21 cellular contexts compared by ENCODE assay signal in the genomic region with DNA sequence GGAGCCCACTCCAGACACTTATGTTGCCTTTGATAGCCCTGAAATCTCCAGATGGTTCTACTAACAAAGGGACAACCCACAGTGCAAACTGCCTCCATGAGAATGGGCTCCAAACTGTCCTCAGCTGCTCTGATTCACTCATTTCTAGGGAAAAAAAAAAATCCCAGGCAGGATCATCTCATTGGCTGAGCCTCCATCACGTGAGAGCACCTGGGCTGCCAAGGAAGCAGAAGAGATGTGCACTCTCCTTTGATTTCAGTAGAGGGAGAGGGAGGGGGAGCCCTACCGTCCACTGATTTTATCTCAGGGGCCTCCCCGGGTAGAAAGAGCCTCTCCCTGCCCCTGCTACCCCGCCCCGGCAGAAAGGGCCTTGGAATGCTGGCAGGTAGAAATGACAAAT.
DNase-seq lines count a peak whose midpoint lies in the region; FAIRE-seq and TF ChIP-seq lines count a peak whose summit lies in the region.
"Had no signal": no experiment of that assay in that cellular context is flagged by ENCODE, and none has a peak within 500 bp of the region (broad histone marks: within the 10 kb centered on the region; RNA-seq: fewer than 3 reads in every experiment).

No MANE protein-coding gene starts in this region.

- no peaks in the 10 kb centered on the region for H3K4me1 ChIP-seq in small intestine (ENCODE audit: control insufficient read depth in 2 of 2, insufficient read depth in 1 of 2, low read depth in 1 of 2, low read length in 1 of 2)

- H3K4me3 ChIP-seq in bronchial epithelial cell (ENCODE audit: low read depth, low read length) (no peak overlapping the region), small intestine (ENCODE audit: low read depth in 1 of 2, low read length in 2 of 2) (no peak overlapping the region), coronary artery (no peak overlapping the region)
- H3K4me3 ChIP-seq: MG63 had no signal

- H3K9me3 ChIP-seq in small intestine (ENCODE audit: control insufficient read depth, low read depth), result no peaks in the 10 kb centered on the region
- H3K9me3 ChIP-seq: MG63 had no signal

- H3K27ac Mint-ChIP-seq in mesothelial cell of epicardium, result peak overlapping the region; percentile 31

- H3K27me3 ChIP-seq in bronchial epithelial cell (ENCODE audit: control insufficient read depth, insufficient read depth, low read length) (no peaks in the 10 kb centered on the region), small intestine (ENCODE audit: control insufficient read depth in 2 of 2, insufficient read depth in 2 of 2, low read length in 2 of 2) (no peaks in the 10 kb centered on the region)
- H3K27me3 ChIP-seq: MG63 had no signal

- no peak for TF ChIP-seq POLR2A in H54 (IDR thresholded peaks at IDR 0.05; ENCODE audit: low read depth, low read length)

- H3K36me3 Mint-ChIP-seq in mesothelial cell of epicardium, result no peaks in the 10 kb centered on the region

- no peak for TF ChIP-seq EP300 in Ishikawa (IDR thresholded peaks at IDR 0.05; ENCODE audit: borderline replicate concordance)

- no peak overlapping the region for H3K4me3 Mint-ChIP-seq in mesothelial cell of epicardium

- H3K27ac ChIP-seq in small intestine (ENCODE audit: low read depth in 1 of 2, low read length in 1 of 2), result no peak overlapping the region
- H3K27ac ChIP-seq in coronary artery, result no peak overlapping the region
- H3K27ac ChIP-seq: C4-2B had no signal

- peaks cover 10% of the 10 kb centered on the region for H3K4me1 Mint-ChIP-seq in mesothelial cell of epicardium

- DNase-seq in H54 (ENCODE audit: insufficient read length, low spot score) (peak; percentile 1), bronchial epithelial cell (ENCODE audit: low read depth) (peak; percentile 4), mesothelial cell of epicardium (ENCODE audit: low spot score in 2 of 2, unreplicated experiment in 2 of 2) (no peak), small intestine (no peak), NCI-H2107 (lab: John Stamatoyannopoulos, UW) (no peak), coronary artery (ENCODE audit: low spot score) (no peak)
- DNase-seq in stimulated activated CD4-positive, alpha-beta T cell treated with anti-CD3 and anti-CD28 coated beads, Interleukin-4, amount 100 ng/mL, for 4 hours, result no peak
- DNase-seq: ACHN, DND-41, IMR-90, Kasumi-1, MG63, NCI-H1048, NCI-H1436 treated with DMSO at 0.1 percent for 48 hours, NCI-H2029, PC-3, RPMI8226, T-helper 1 cell had no signal

- no peaks in the 10 kb centered on the region for H3K9me3 Mint-ChIP-seq in mesothelial cell of epicardium

- H3K27me3 Mint-ChIP-seq in mesothelial cell of epicardium (ENCODE audit: low read depth), result peaks cover 6% of the 10 kb centered on the region

- H3K36me3 ChIP-seq in bronchial epithelial cell (ENCODE audit: control insufficient read depth, insufficient read depth, low read length) (no peaks in the 10 kb centered on the region), small intestine (ENCODE audit: control insufficient read depth in 2 of 2, insufficient read depth in 2 of 2, low read length in 2 of 2) (no peaks in the 10 kb centered on the region)
- H3K36me3 ChIP-seq: MG63 had no signal

- TF ChIP-seq CTCF in bronchial epithelial cell (IDR thresholded peaks at IDR 0.05; ENCODE audit: insufficient read depth, low read length, severe bottlenecking), result no peak
- no peak for TF ChIP-seq CTCF in mesothelial cell of epicardium (IDR thresholded peaks at IDR 0.05; ENCODE audit: unreplicated experiment)
- TF ChIP-seq CTCF in coronary artery (IDR thresholded peaks at IDR 0.05), result no peak

- TF ChIP-seq RAD21 in Ishikawa (IDR thresholded peaks at IDR 0.05; ENCODE audit: low read depth), result no peak

- 22 to 51% (median 25%) methylated on average over 5 of the region's 5 CpGs for WGBS in small intestine, 3 donors

- no peak for FAIRE-seq in H54 (lab: Jason Lieb, UNC)
- no peak for FAIRE-seq in bronchial epithelial cell (lab: Jason Lieb, UNC)
- no peak for FAIRE-seq in small intestine (lab: Jason Lieb, UNC)
- FAIRE-seq: G401.6 had no signal

TF ChIP-seq in Ishikawa, 13 proteins besides CTCF, POLR2A, EP300 and RAD21:
- TF ChIP-seq CEBPB (IDR thresholded peaks at IDR 0.05), result no peak
- TF ChIP-seq, protein P1, sequence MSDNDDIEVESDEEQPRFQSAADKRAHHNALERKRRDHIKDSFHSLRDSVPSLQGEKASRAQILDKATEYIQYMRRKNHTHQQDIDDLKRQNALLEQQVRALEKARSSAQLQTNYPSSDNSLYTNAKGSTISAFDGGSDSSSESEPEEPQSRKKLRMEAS (IDR thresholded peaks at IDR 0.05), result no peak
- TF ChIP-seq, protein P2, sequence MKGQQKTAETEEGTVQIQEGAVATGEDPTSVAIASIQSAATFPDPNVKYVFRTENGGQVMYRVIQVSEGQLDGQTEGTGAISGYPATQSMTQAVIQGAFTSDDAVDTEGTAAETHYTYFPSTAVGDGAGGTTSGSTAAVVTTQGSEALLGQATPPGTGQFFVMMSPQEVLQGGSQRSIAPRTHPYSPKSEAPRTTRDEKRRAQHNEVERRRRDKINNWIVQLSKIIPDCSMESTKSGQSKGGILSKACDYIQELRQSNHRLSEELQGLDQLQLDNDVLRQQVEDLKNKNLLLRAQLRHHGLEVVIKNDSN (IDR thresholded peaks at IDR 0.05), result peak; percentile 75

Comparison
In these comparisons a context has a peak if more than half of its experiments do, and no peak if none do; other contexts are left out.
1. DNase-seq: peak in H54 (single experiment) and bronchial epithelial cell (single experiment); none in mesothelial cell of epicardium (0 of 2), small intestine (single experiment), stimulated activated CD4-positive, alpha-beta T cell treated with anti-CD3 and anti-CD28 coated beads, Interleukin-4, amount 100 ng/mL, for 4 hours (0 of 2), NCI-H2107 (single experiment) and coronary artery (single experiment).